Comparison of ENCODE assay signal across 9 cellular contexts in the genomic region with DNA sequence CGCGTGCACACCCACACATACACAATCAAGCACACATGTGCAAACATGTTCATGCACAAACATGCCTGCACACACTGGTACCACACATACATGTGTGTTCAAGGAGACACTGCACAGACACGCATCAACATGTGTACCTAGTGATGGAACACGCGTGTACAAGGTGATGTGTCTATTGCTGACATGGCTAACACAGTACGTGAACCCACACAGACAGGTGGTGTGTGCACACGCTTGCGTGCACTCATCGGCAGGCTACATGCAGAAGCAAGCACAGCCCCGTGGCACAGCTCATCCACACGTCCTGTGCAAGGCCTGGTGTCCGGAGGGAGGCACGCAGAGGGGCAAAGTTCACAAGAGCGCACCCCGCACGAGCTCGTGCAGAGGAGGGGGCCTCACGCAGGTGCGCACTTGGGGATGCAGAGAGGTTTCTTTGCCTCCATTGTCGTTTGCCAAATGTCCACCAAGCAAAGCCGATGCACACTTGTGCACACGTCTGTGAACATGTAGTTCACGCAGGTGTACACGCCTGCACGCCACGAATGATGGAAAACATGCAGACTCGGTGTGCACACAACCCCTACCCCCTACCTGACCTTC. TPM values are rescaled to one million over a fixed set of nuclear protein-coding genes. Genes with fewer than 3 reads are reported as not detected.
DNase-seq lines count a peak whose midpoint lies in the region; ATAC-seq, FAIRE-seq and TF ChIP-seq lines count a peak whose summit lies in the region.
"Had no signal": no experiment of that assay in that cellular context is flagged by ENCODE, and none has a peak within 500 bp of the region (broad histone marks: within the 10 kb centered on the region; RNA-seq: fewer than 3 reads in every experiment).

No MANE protein-coding gene starts in this region.

- H3K27ac ChIP-seq in SU-DHL-6 (ENCODE audit: low read depth, low read length): peak overlapping the region; percentile 65

- no peaks in the 10 kb centered on the region for H3K27me3 ChIP-seq in SU-DHL-6 (ENCODE audit: low read length)

- no peak for TF ChIP-seq POLR2A in GM12892 (IDR thresholded peaks at IDR 0.05; ENCODE audit: low read depth, low read length)

- H3F3A ChIP-seq in SU-DHL-6 (ENCODE audit: insufficient read depth): no peaks in the 10 kb centered on the region; the same call in 1 of the 2 replicates

- no peaks in the 10 kb centered on the region for H3K36me3 ChIP-seq in SU-DHL-6 (ENCODE audit: low read length)

- H3K4me3 ChIP-seq in SU-DHL-6 (ENCODE audit: insufficient read depth, low read length, poor library complexity, severe bottlenecking) (peak overlapping the region; percentile 93), fibroblast of pulmonary artery (replicated peaks; ENCODE audit: low read depth, low read length) (peak overlapping the region; percentile 72), skeletal muscle cell (ENCODE audit: low read depth, low read length) (peak overlapping the region; percentile 68)

- TF ChIP-seq CTCF in SU-DHL-6 (IDR thresholded peaks at IDR 0.05; ENCODE audit: insufficient read depth, low read length, poor library complexity, severe bottlenecking) (no peak), fibroblast of pulmonary artery (IDR thresholded peaks at IDR 0.05; ENCODE audit: low read length, missing control alignments) (no peak)

- no peak for DNase-seq in GM12892 (ENCODE audit: insufficient read length)
- no peak for DNase-seq in fibroblast of pulmonary artery (ENCODE audit: low read depth)
- DNase-seq in skeletal muscle cell (ENCODE audit: low read depth): no peak
- DNase-seq in KBM-7: no peak
- DNase-seq in OCI-M2 (lab: John Stamatoyannopoulos, UW; ENCODE audit: unreplicated experiment): no peak

- H3K4me2 ChIP-seq in SU-DHL-6 (ENCODE audit: low read depth, low read length, poor library complexity, severe bottlenecking): peak overlapping the region; percentile 81

- no peaks in the 10 kb centered on the region for H3K9me3 ChIP-seq in SU-DHL-6 (ENCODE audit: insufficient read depth, low read length)

- in situ Hi-C loops in KBM-7 (cut with MboI; ENCODE audit: low pct_unique_long_range_greater_than_20kb, low sequenced_read_pairs): no loop called here

- H4K20me1 ChIP-seq in SU-DHL-6 (ENCODE audit: low read depth, low read length): no peaks in the 10 kb centered on the region; the same call in 1 of the 2 replicates

- no peaks in the 10 kb centered on the region for H3K9me2 ChIP-seq in SU-DHL-6 (replicated peaks; ENCODE audit: insufficient read depth, low read length)

- H3K9ac ChIP-seq in SU-DHL-6 (ENCODE audit: low read length): peak overlapping the region; percentile 99

- no peak for ATAC-seq in GM21576 (IDR thresholded peaks at IDR 0.05; ENCODE audit: unreplicated experiment)
- no peak for ATAC-seq in GM21737 (IDR thresholded peaks at IDR 0.05; ENCODE audit: unreplicated experiment)

- peak; percentile 17 for FAIRE-seq in GM12892 (lab: Jason Lieb, UNC)
- FAIRE-seq: islet of Langerhans had no signal

- H3K79me2 ChIP-seq in SU-DHL-6 (ENCODE audit: insufficient read depth, low read length): peaks cover 12% of the 10 kb centered on the region

- no peak overlapping the region for H2AFZ ChIP-seq in SU-DHL-6 (ENCODE audit: low read depth, low read length, severe bottlenecking)

RNA-seq across cellular contexts. Expression of a gene that starts 1.0 kb away (rescaled TPM):
- polyA plus RNA-seq in GM12892 (2012; ENCODE audit: missing spikeins): 18.0 TPM

RNA-seq across cellular contexts. Expression of a gene that starts 1.6 kb away (rescaled TPM):
- polyA plus RNA-seq in GM12892 (2012; ENCODE audit: missing spikeins): 3.1 TPM

RNA-seq across cellular contexts. Expression of a gene that starts 17.7 kb away (rescaled TPM):
- polyA plus RNA-seq in GM12892 (2012; ENCODE audit: missing spikeins): 53.6 TPM

RNA-seq across cellular contexts. Expression of a gene that starts 17.8 kb away (rescaled TPM):
- 2.1 TPM for polyA plus RNA-seq in GM12892 (2012; ENCODE audit: missing spikeins)

RNA-seq across cellular contexts. Expression of a gene that starts 24.3 kb away (rescaled TPM):
- 0.17 TPM for polyA plus RNA-seq in GM12892 (2012; ENCODE audit: missing spikeins)
